Comparison of ENCODE assay signal across 10 cellular contexts in genomic region chr1:223175032-223175431, GRCh38. TPM values are rescaled to one million over a fixed set of nuclear protein-coding genes. Genes with fewer than 3 reads are reported as not detected.
DNase-seq lines count a peak whose midpoint lies in the region; ATAC-seq and TF ChIP-seq lines count a peak whose summit lies in the region.
"Had no signal": no experiment of that assay in that cellular context is flagged by ENCODE, and none has a peak within 500 bp of the region (broad histone marks: within the 10 kb centered on the region; RNA-seq: fewer than 3 reads in every experiment).

No MANE protein-coding gene starts in this region.

- CTCF ChIA-PET in AG04449 (lab: Yijun Ruan, JAX): interaction anchor here (0.9 to 1.3 kb wide), 2 partner anchors 9 to 51 kb away, joined by 3 read pairs; no protein-coding TSS in a partner anchor
- CTCF ChIA-PET in WTC11 (lab: Charles Lee): interaction anchor here (0.5 to 1.9 kb wide), 20 partner anchors 14 to 521 kb away, joined by 3 to 12 read pairs (median 4); partner anchors contain the start of gene SUSD4
- CTCF ChIA-PET in activated naive CD4-positive, alpha-beta T cell treated with anti-CD3 and anti-CD28 coated beads for 36 hours (lab: Charles Lee): interaction anchor here (0.5 to 1.2 kb wide), 4 partner anchors 31 to 326 kb away, joined by 3 read pairs; no protein-coding TSS in a partner anchor

- H3K27me3 Mint-ChIP-seq in WTC11 (ENCODE audit: low read depth): peaks cover 41% of the 10 kb centered on the region
- H3K27me3 Mint-ChIP-seq in activated naive CD4-positive, alpha-beta T cell treated with anti-CD3 and anti-CD28 coated beads for 36 hours (ENCODE audit: low read depth): no peaks in the 10 kb centered on the region

- no peak overlapping the region for H3K4me3 Mint-ChIP-seq in WTC11
- no peak overlapping the region for H3K4me3 Mint-ChIP-seq in activated naive CD4-positive, alpha-beta T cell treated with anti-CD3 and anti-CD28 coated beads for 36 hours
- H3K4me3 Mint-ChIP-seq: activated CD4-positive, alpha-beta T cell treated with anti-CD3 and anti-CD28 coated beads, Interleukin-2, amount 10 ng/mL, durations not matched to agents 24 days and 14 days had no signal

- intact Hi-C loops in activated naive CD4-positive, alpha-beta T cell treated with anti-CD3 and anti-CD28 coated beads for 36 hours (cut with micrococcal nuclease): no loop called here

- peaks cover 2% of the 10 kb centered on the region; the same call in 1 of the 2 replicates for H3K36me3 Mint-ChIP-seq in WTC11
- no peaks in the 10 kb centered on the region for H3K36me3 Mint-ChIP-seq in activated naive CD4-positive, alpha-beta T cell treated with anti-CD3 and anti-CD28 coated beads for 36 hours (ENCODE audit: low read depth)

- peak; percentile 84 for ATAC-seq in WTC11
- ATAC-seq in left lobe of liver: peak; percentile 92
- ATAC-seq in GM21447 (IDR thresholded peaks at IDR 0.05; ENCODE audit: unreplicated experiment): no peak
- ATAC-seq in HG03342 (IDR thresholded peaks at IDR 0.05; ENCODE audit: unreplicated experiment): no peak
- no peak for ATAC-seq in GM18498 (IDR thresholded peaks at IDR 0.05; ENCODE audit: unreplicated experiment)

- H3K4me1 Mint-ChIP-seq in WTC11: no peaks in the 10 kb centered on the region; the same call in 1 of the 2 replicates
- H3K4me1 Mint-ChIP-seq in activated naive CD4-positive, alpha-beta T cell treated with anti-CD3 and anti-CD28 coated beads for 36 hours (ENCODE audit: low read depth): peaks cover 6% of the 10 kb centered on the region
- H3K4me1 Mint-ChIP-seq: activated CD4-positive, alpha-beta T cell treated with anti-CD3 and anti-CD28 coated beads, Interleukin-2, amount 10 ng/mL, durations not matched to agents 24 days and 14 days had no signal

- POLR2A ChIA-PET in AG04449 (lab: Yijun Ruan, JAX) (no interaction called here), WTC11 (lab: Charles Lee) (interaction anchor here (0.6 kb wide), 1 partner anchor 219 kb away, joined by 3 read pairs; no protein-coding TSS in a partner anchor)

- TF ChIP-seq CTCF in AG04449 (IDR thresholded peaks at IDR 0.05; ENCODE audit: insufficient read depth, low read length, missing control alignments) (peak; percentile 1), HFF-Myc (IDR thresholded peaks at IDR 0.05; ENCODE audit: low read depth, low read length, missing control alignments) (peak; percentile 5), WTC11 (IDR thresholded peaks at IDR 0.05) (no peak; the same call in 1 of the 2 replicates)

- H3K9me3 Mint-ChIP-seq in WTC11: peaks cover 7% of the 10 kb centered on the region
- H3K9me3 Mint-ChIP-seq in activated naive CD4-positive, alpha-beta T cell treated with anti-CD3 and anti-CD28 coated beads for 36 hours: no peaks in the 10 kb centered on the region

- no peak for DNase-seq in AG04449 (ENCODE audit: low read depth, low spot score)
- DNase-seq in HFF-Myc (ENCODE audit: extremely low read depth, low read depth): no peak
- DNase-seq in WTC11 (ENCODE audit: low spot score): peak; percentile 21
- DNase-seq in left lobe of liver (ENCODE audit: low spot score): peak; percentile 73
- no peak for DNase-seq in activated naive CD4-positive, alpha-beta T cell treated with anti-CD3 and anti-CD28 coated beads for 36 hours
- DNase-seq: activated CD4-positive, alpha-beta T cell treated with anti-CD3 and anti-CD28 coated beads, Interleukin-2, amount 10 ng/mL, durations not matched to agents 24 days and 14 days; COR-L47 had no signal

- no peak overlapping the region for H3K27ac Mint-ChIP-seq in WTC11
- no peak overlapping the region for H3K27ac Mint-ChIP-seq in activated naive CD4-positive, alpha-beta T cell treated with anti-CD3 and anti-CD28 coated beads for 36 hours
- H3K27ac Mint-ChIP-seq: activated CD4-positive, alpha-beta T cell treated with anti-CD3 and anti-CD28 coated beads, Interleukin-2, amount 10 ng/mL, durations not matched to agents 24 days and 14 days had no signal

- H3K4me3 ChIP-seq in AG04449 (ENCODE audit: low read depth, low read length) (no peak overlapping the region), HFF-Myc (replicated peaks; ENCODE audit: low read depth, low read length) (no peak overlapping the region)

TF ChIP-seq in WTC11, 78 proteins besides CTCF, POLR2A, EP300 and RAD21:
- TF ChIP-seq ATF1 (CRISPR knock-in tag; IDR thresholded peaks at IDR 0.05) (no peak), PRDM15 (CRISPR knock-in tag; IDR thresholded peaks at IDR 0.05) (no peak), ZNF219 (CRISPR knock-in tag; IDR thresholded peaks at IDR 0.05; ENCODE audit: borderline replicate concordance) (no peak), TCF7 (CRISPR knock-in tag; IDR thresholded peaks at IDR 0.05; ENCODE audit: low read depth) (no peak), PRRX2 (CRISPR knock-in tag; IDR thresholded peaks at IDR 0.05) (no peak), FOXP1 (CRISPR knock-in tag; IDR thresholded peaks at IDR 0.05; ENCODE audit: borderline replicate concordance) (no peak), NFE2L1 (CRISPR knock-in tag; IDR thresholded peaks at IDR 0.05) (no peak), JAZF1 (CRISPR knock-in tag; IDR thresholded peaks at IDR 0.05) (no peak), JUN (CRISPR knock-in tag; IDR thresholded peaks at IDR 0.05) (no peak), NFYB (CRISPR knock-in tag; conservative IDR thresholded peaks at IDR 0.05; ENCODE audit: low read depth) (no peak), SMAD4 (CRISPR knock-in tag; IDR thresholded peaks at IDR 0.05) (no peak), MAX (CRISPR knock-in tag; IDR thresholded peaks at IDR 0.05) (no peak), EMX1 (CRISPR knock-in tag; IDR thresholded peaks at IDR 0.05) (no peak)

RNA-seq across cellular contexts. Expression of gene TLR5, which starts 32.0 kb away (rescaled TPM):
- total RNA-seq in WTC11 (2021) (0.46 to 1.1 TPM (median 0.73 TPM) in 3 replicates), left lobe of liver (1.1 TPM)
- total RNA-seq in activated naive CD4-positive, alpha-beta T cell treated with anti-CD3 and anti-CD28 coated beads for 36 hours: under 1 TPM; 0.67 to 0.93 TPM
- total RNA-seq: activated CD4-positive, alpha-beta T cell treated with anti-CD3 and anti-CD28 coated beads, Interleukin-2, amount 10 ng/mL, durations not matched to agents 24 days and 14 days had no signal

Comparison
In these comparisons a context has a peak if more than half of its experiments do, and no peak if none do; other contexts are left out.
1. DNase-seq: peak in WTC11 (single experiment) and left lobe of liver (single experiment); none in AG04449 (single experiment), HFF-Myc (single experiment) and activated naive CD4-positive, alpha-beta T cell treated with anti-CD3 and anti-CD28 coated beads for 36 hours (single experiment).
2. ATAC-seq: peak in WTC11 (single experiment) and left lobe of liver (single experiment); none in GM21447 (single experiment), HG03342 (single experiment) and GM18498 (single experiment).